In genomic region chr1:55128418-55128817, GRCh38 we compare ENCODE assay signal across 11 cellular contexts.
A peak's percentile ranks its signal among the peaks of the same experiment; 100 is the strongest.
DNase-seq lines count a peak whose midpoint lies in the region; ATAC-seq, FAIRE-seq and TF ChIP-seq lines count a peak whose summit lies in the region.
"Had no signal": no experiment of that assay in that cellular context is flagged by ENCODE, and none has a peak within 500 bp of the region (broad histone marks: within the 10 kb centered on the region; RNA-seq: fewer than 3 reads in every experiment).

No MANE protein-coding gene starts in this region.

- no peak for TF ChIP-seq CTCF in Calu3 (IDR thresholded peaks at IDR 0.05; ENCODE audit: unreplicated experiment)
- TF ChIP-seq CTCF in right lobe of liver (IDR thresholded peaks at IDR 0.05) = no peak
- TF ChIP-seq CTCF in transverse colon (IDR thresholded peaks at IDR 0.05) = no peak

- DNase-seq in Calu3 (no peak), right lobe of liver (no peak), transverse colon (no peak), NCI-H128 (lab: John Stamatoyannopoulos, UW; ENCODE audit: unreplicated experiment) (no peak), HT-29 (ENCODE audit: low spot score) (no peak), urothelium cell line (ENCODE audit: low spot score) (no peak)
- no peak for DNase-seq in activated CD8-positive, alpha-beta T cell treated with anti-CD3 and anti-CD28 coated beads, Interleukin-2, amount 10 ng/mL, durations not matched to agents 7 days and 5 days
- DNase-seq: cortex of kidney had no signal

- H3K4me1 ChIP-seq in ACC112 (ENCODE audit: control insufficient read depth, insufficient read depth, low read length, unreplicated experiment) (peaks cover 44% of the 10 kb centered on the region), right lobe of liver (peaks cover 0 to 22% (median 3%) of the 10 kb centered on the region in 4 donors), transverse colon (no peaks in the 10 kb centered on the region)
- H3K4me1 ChIP-seq: prostate gland had no signal

- no peak for FAIRE-seq in urothelium cell line (lab: Jason Lieb, UNC)

- no peaks in the 10 kb centered on the region for H3K27me3 ChIP-seq in ACC112 (ENCODE audit: insufficient read depth, low read length)
- no peaks in the 10 kb centered on the region for H3K27me3 ChIP-seq in right lobe of liver
- H3K27me3 ChIP-seq in transverse colon = no peaks in the 10 kb centered on the region
- H3K27me3 ChIP-seq: BLaER1 treated with 17β-estradiol and CSF1 and Interleukin-3, amounts not matched to agents 10 nM and 100 nM had no signal

- TF ChIP-seq POLR2A in right lobe of liver (IDR thresholded peaks at IDR 0.05) (no peak), transverse colon (IDR thresholded peaks at IDR 0.05) (no peak)

- peak overlapping the region; percentile 41 for H3K4me3 Mint-ChIP-seq in Calu3 (ENCODE audit: low read depth, unreplicated experiment)
- no peak overlapping the region for H3K4me3 Mint-ChIP-seq in activated CD8-positive, alpha-beta T cell treated with anti-CD3 and anti-CD28 coated beads, Interleukin-2, amount 10 ng/mL, durations not matched to agents 7 days and 5 days

- H3K27me3 Mint-ChIP-seq in Calu3 (ENCODE audit: unreplicated experiment) = no peaks in the 10 kb centered on the region
- no peaks in the 10 kb centered on the region for H3K27me3 Mint-ChIP-seq in activated CD8-positive, alpha-beta T cell treated with anti-CD3 and anti-CD28 coated beads, Interleukin-2, amount 10 ng/mL, durations not matched to agents 7 days and 5 days (ENCODE audit: low read depth)

- peaks cover 6% of the 10 kb centered on the region for H3K9me3 Mint-ChIP-seq in Calu3 (ENCODE audit: low read depth, unreplicated experiment)
- no peaks in the 10 kb centered on the region for H3K9me3 Mint-ChIP-seq in activated CD8-positive, alpha-beta T cell treated with anti-CD3 and anti-CD28 coated beads, Interleukin-2, amount 10 ng/mL, durations not matched to agents 7 days and 5 days (ENCODE audit: insufficient read depth)

- no peak for TF ChIP-seq EP300 in transverse colon (IDR thresholded peaks at IDR 0.05; ENCODE audit: low read depth)

- no peak overlapping the region for H2AFZ ChIP-seq in ACC112 (ENCODE audit: low read length, unreplicated experiment)

- 27% methylated on average over 4 of the region's 4 CpGs for WGBS in right lobe of liver (ENCODE audit: insufficient coverage, low coverage, low lambda C conversion rate, missing lambda C conversion rate)
- WGBS in transverse colon (ENCODE audit: low coverage in 1 of 2), 2 donors = 86 to 100% methylated on average over 2 to 4 of the region's 4 CpGs

- CTCF ChIA-PET in Calu3 (lab: Charles Lee) = interaction anchor here (0.7 kb wide), 4 partner anchors 21 to 1721 kb away, joined by 3 to 6 read pairs (median 6); no protein-coding TSS in a partner anchor
- CTCF ChIA-PET in activated CD8-positive, alpha-beta T cell treated with anti-CD3 and anti-CD28 coated beads, Interleukin-2, amount 10 ng/mL, durations not matched to agents 7 days and 5 days (lab: Charles Lee) = interaction anchor here (0.8 to 2.9 kb wide), 3 partner anchors 8 to 15 kb away, joined by 3 to 10 read pairs (median 6); no protein-coding TSS in a partner anchor

- ATAC-seq in activated CD8-positive, alpha-beta T cell treated with anti-CD3 and anti-CD28 coated beads, Interleukin-2, amount 10 ng/mL, durations not matched to agents 7 days and 5 days = no peak
- peak; percentile 61 to 82 (median 75) for ATAC-seq in right lobe of liver

- H3K27ac Mint-ChIP-seq in Calu3 (ENCODE audit: unreplicated experiment) = peak overlapping the region; percentile 57
- peak overlapping the region; percentile 47 for H3K27ac Mint-ChIP-seq in activated CD8-positive, alpha-beta T cell treated with anti-CD3 and anti-CD28 coated beads, Interleukin-2, amount 10 ng/mL, durations not matched to agents 7 days and 5 days

- BruUV-seq in Calu3 (replicated peaks; lab: Mats Ljungman, UMichigan) = no TSS peak

- H3K79me2 ChIP-seq in ACC112 (ENCODE audit: control insufficient read depth, insufficient read depth, low read length, unreplicated experiment) = no peaks in the 10 kb centered on the region

- no peak overlapping the region for H3K4me3 ChIP-seq in ACC112 (ENCODE audit: low read depth, low read length)
- no peak overlapping the region for H3K4me3 ChIP-seq in right lobe of liver
- H3K4me3 ChIP-seq in transverse colon = no peak overlapping the region
- H3K4me3 ChIP-seq: BLaER1 treated with 17β-estradiol and CSF1 and Interleukin-3, amounts not matched to agents 10 nM and 100 nM; prostate gland had no signal

- H3K4me1 Mint-ChIP-seq in Calu3 (ENCODE audit: low read depth, unreplicated experiment) = peaks cover 23% of the 10 kb centered on the region
- peaks cover 13% of the 10 kb centered on the region for H3K4me1 Mint-ChIP-seq in activated CD8-positive, alpha-beta T cell treated with anti-CD3 and anti-CD28 coated beads, Interleukin-2, amount 10 ng/mL, durations not matched to agents 7 days and 5 days (ENCODE audit: low read depth)

- H3K9me3 ChIP-seq in right lobe of liver (no peaks in the 10 kb centered on the region), transverse colon (no peaks in the 10 kb centered on the region)
- H3K9me3 ChIP-seq: prostate gland had no signal

- H3K36me3 Mint-ChIP-seq in Calu3 (ENCODE audit: insufficient read depth, unreplicated experiment) = peaks cover 22% of the 10 kb centered on the region
- peaks cover 67% of the 10 kb centered on the region for H3K36me3 Mint-ChIP-seq in activated CD8-positive, alpha-beta T cell treated with anti-CD3 and anti-CD28 coated beads, Interleukin-2, amount 10 ng/mL, durations not matched to agents 7 days and 5 days (ENCODE audit: low read depth)

- H3K27ac ChIP-seq in ACC112 (ENCODE audit: low read depth, low read length) (peak overlapping the region; percentile 45), right lobe of liver (peak overlapping the region in 2 of 3 donors; percentile 24 to 54), transverse colon (no peak overlapping the region)
- H3K27ac ChIP-seq: prostate gland had no signal

- POLR2A ChIA-PET in activated CD8-positive, alpha-beta T cell treated with anti-CD3 and anti-CD28 coated beads, Interleukin-2, amount 10 ng/mL, durations not matched to agents 7 days and 5 days (lab: Charles Lee) = no interaction called here

- H3K36me3 ChIP-seq in ACC112 (ENCODE audit: insufficient read depth, low read length) (peaks cover 59% of the 10 kb centered on the region), right lobe of liver (peaks cover 7 to 50% (median 27%) of the 10 kb centered on the region in 4 donors), transverse colon (peaks cover 0 to 79% (median 25%) of the 10 kb centered on the region in 4 donors)
- H3K36me3 ChIP-seq: prostate gland had no signal

- in situ Hi-C loops in transverse colon (cut with MboI; ENCODE audit: low pct_ligation_motif_present in 1 of 4, low pct_unique_long_range_greater_than_20kb in 1 of 4, low sequenced_read_pairs in 3 of 4) = loop anchor here in 3 of 4 donors (25.0 kb wide), 2 partner anchors 159 to 1459 kb away; partner anchors contain the start of gene PLPP3 (in 3 of the 3)

- intact Hi-C loops in Calu3 (cut with micrococcal nuclease; ENCODE audit: unreplicated experiment) (loop anchor here (2.0 kb wide), 1 partner anchor 18 kb away; no protein-coding TSS in a partner anchor), right lobe of liver (cut with DNase I) (no loop called here), transverse colon (cut with DNase I; ENCODE audit: low total_unique reads) (no loop called here)

Comparison
In these comparisons a context has a peak if more than half of its experiments do, and no peak if none do; other contexts are left out.
1. H3K27ac ChIP-seq: peak in ACC112 (single experiment) and right lobe of liver (2 of 3); none in transverse colon (0 of 4).